Comparison of ENCODE assay signal across 8 cellular contexts in genomic region chr2:179129574-179130238, GRCh38.
A peak's percentile ranks its signal among the peaks of the same experiment; 100 is the strongest.
DNase-seq lines count a peak whose midpoint lies in the region; ATAC-seq, FAIRE-seq and TF ChIP-seq lines count a peak whose summit lies in the region.

No MANE protein-coding gene starts in this region.

- intact Hi-C loops in OCI-LY7 (cut with micrococcal nuclease; ENCODE audit: unreplicated experiment) (loop anchor here (1.0 to 5.0 kb wide), 4 partner anchors 107 to 333 kb away; no protein-coding TSS in a partner anchor), testis (cut with DNase I; ENCODE audit: low total_unique reads) (no loop called here)

- no peak for ATAC-seq in HG03571 (IDR thresholded peaks at IDR 0.05; ENCODE audit: unreplicated experiment)
- ATAC-seq in GM18511 (IDR thresholded peaks at IDR 0.05; ENCODE audit: unreplicated experiment) = no peak

- peak; percentile 90 for FAIRE-seq in GM19239 (lab: Jason Lieb, UNC)

- no peaks in the 10 kb centered on the region for H3K27me3 ChIP-seq in testis

- no peak overlapping the region for H3K27ac ChIP-seq in OCI-LY7 (ENCODE audit: low read depth, low read length, poor library complexity, severe bottlenecking)
- no peak overlapping the region for H3K27ac ChIP-seq in testis

- POLR2A ChIA-PET in OCI-LY7 (lab: Charles Lee) = interaction anchor here (0.6 to 1.5 kb wide), 9 partner anchors 8 to 224 kb away, joined by 3 to 7 read pairs (median 3); no protein-coding TSS in a partner anchor

- H3K4me1 ChIP-seq in OCI-LY7 (ENCODE audit: insufficient read depth, low read length, poor library complexity, severe bottlenecking) = no peaks in the 10 kb centered on the region
- H3K4me1 ChIP-seq in testis = no peaks in the 10 kb centered on the region

- no peaks in the 10 kb centered on the region for H3K9me2 ChIP-seq in OCI-LY7 (ENCODE audit: insufficient read depth, low read length)

- TF ChIP-seq CTCF in OCI-LY7 (conservative IDR thresholded peaks at IDR 0.05; ENCODE audit: low read length) (peak; percentile 97), testis (IDR thresholded peaks at IDR 0.05) (peak; percentile 10 to 60 (median 22))

- H3K4me2 ChIP-seq in OCI-LY7 (ENCODE audit: low read length) = no peak overlapping the region

- H3K36me3 ChIP-seq in OCI-LY7 (ENCODE audit: insufficient read depth, low read length) (no peaks in the 10 kb centered on the region), testis (ENCODE audit: low read depth, missing control alignments) (no peaks in the 10 kb centered on the region)

- H3K4me3 ChIP-seq in OCI-LY7 (ENCODE audit: low read depth, low read length, poor library complexity, severe bottlenecking) = no peak overlapping the region
- H3K4me3 ChIP-seq in testis = no peak overlapping the region

- H2AFZ ChIP-seq in OCI-LY7 (ENCODE audit: low read length) = no peak overlapping the region

- H3K79me2 ChIP-seq in OCI-LY7 (ENCODE audit: insufficient read depth, low read depth, low read length) = no peaks in the 10 kb centered on the region

- TF ChIP-seq POLR2A in testis (IDR thresholded peaks at IDR 0.05) = no peak

- CTCF ChIA-PET in OCI-LY7 (lab: Charles Lee; ENCODE audit: unreplicated experiment) = interaction anchor here (0.6 to 1.0 kb wide), 3 partner anchors 109 to 242 kb away, joined by 3 to 8 read pairs (median 3); no protein-coding TSS in a partner anchor

- DNase-seq in AML-193 (lab: John Stamatoyannopoulos, UW) = peak; percentile 3 to 24
- peak; percentile 9 for DNase-seq in GM19239 (ENCODE audit: insufficient read length, low spot score)
- peak; percentile 42 for DNase-seq in OCI-LY7 (ENCODE audit: low spot score)
- DNase-seq in fibroblast of the conjunctiva (ENCODE audit: low read depth) = peak; percentile 8
- no peak for DNase-seq in testis
- DNase-seq in stimulated activated CD4-positive, alpha-beta T cell treated with anti-CD3 and anti-CD28 coated beads, Interleukin-2, amount 100 ng/mL, for 48 hours = no peak

- BruUV-seq in OCI-LY7 (replicated peaks; lab: Mats Ljungman, UMichigan) = no TSS peak

- no peaks in the 10 kb centered on the region for H4K20me1 ChIP-seq in OCI-LY7 (ENCODE audit: insufficient read depth, low read length)

- H3K9me3 ChIP-seq in OCI-LY7 (ENCODE audit: low read length) (no peaks in the 10 kb centered on the region), testis (no peaks in the 10 kb centered on the region)

- 89 to 91% methylated on average over 1 of the region's 1 CpG for WGBS in testis, 2 donors

Comparison
In these comparisons a context has a peak if more than half of its experiments do, and no peak if none do; other contexts are left out.
1. DNase-seq: peak in AML-193 (2 of 2), GM19239 (single experiment), OCI-LY7 (single experiment) and fibroblast of the conjunctiva (single experiment); none in testis (single experiment) and stimulated activated CD4-positive, alpha-beta T cell treated with anti-CD3 and anti-CD28 coated beads, Interleukin-2, amount 100 ng/mL, for 48 hours (0 of 2).